ENCODE assay signal across 26 cellular contexts in the genomic region with DNA sequence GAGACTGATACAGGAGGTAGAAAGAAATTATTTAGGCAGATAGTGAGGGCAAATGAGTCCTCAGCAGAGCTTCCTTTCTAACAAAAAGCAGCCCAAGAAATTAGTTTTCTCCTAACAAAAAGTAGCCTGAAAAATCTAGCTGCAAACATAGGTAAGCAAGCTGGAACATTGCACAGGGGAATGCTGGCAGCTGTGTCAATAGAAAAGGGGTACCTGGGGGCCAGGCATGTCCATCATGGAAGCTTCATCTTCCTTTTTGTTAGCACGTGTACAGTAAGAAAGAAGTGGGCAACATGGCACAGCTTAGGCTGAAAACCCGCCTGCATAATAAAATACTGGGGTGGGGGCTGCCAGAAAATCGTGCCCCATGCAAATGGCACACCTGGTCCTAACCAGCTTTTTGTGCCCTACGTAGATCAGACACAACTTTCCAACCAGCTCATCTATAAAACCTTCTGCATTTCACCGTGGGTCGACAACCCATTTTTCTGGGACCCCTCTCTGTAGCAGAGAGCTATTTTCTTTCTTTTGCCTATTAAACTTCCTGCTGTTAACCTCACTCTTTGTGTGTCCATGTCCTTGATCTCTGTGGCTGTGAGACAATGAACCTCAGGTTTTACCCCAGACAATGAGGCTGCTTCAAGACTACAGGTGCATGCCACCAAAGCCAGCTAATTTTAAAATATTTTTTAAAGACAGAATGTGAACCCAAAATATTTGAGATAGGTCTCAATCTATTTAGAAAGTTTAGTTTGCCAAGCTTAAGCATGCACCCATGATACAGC. TPM values are rescaled to one million over a fixed set of nuclear protein-coding genes. Genes with fewer than 3 reads are reported as not detected.
DNase-seq lines count a peak whose midpoint lies in the region; ATAC-seq, FAIRE-seq and TF ChIP-seq lines count a peak whose summit lies in the region.
"Had no signal": no experiment of that assay in that cellular context is flagged by ENCODE, and none has a peak within 500 bp of the region (broad histone marks: within the 10 kb centered on the region; RNA-seq: fewer than 3 reads in every experiment).

No MANE protein-coding gene starts in this region.

- POLR2A ChIA-PET in K562 (lab: Yijun Ruan, JAX) = interaction anchor here (0.5 to 2.3 kb wide), 8 partner anchors 10 to 480 kb away, joined by 3 to 21 read pairs (median 5); partner anchors contain the start of genes BOLA3 and MOB1A

- no peaks in the 10 kb centered on the region for H3K9me1 ChIP-seq in K562 (ENCODE audit: control insufficient read depth, insufficient read depth, low read length)

- TF ChIP-seq CTCF in K562 (IDR thresholded peaks at IDR 0.05 in 2 of 3, conservative IDR thresholded peaks at IDR 0.05 in 1 of 3; ENCODE audit: insufficient read depth in 2 of 3, low read depth in 1 of 3, low read length in 3 of 3) = no peak

- no peak for TF ChIP-seq EP300 in K562 (IDR thresholded peaks at IDR 0.05; ENCODE audit: low read length)

- no peak overlapping the region for H2AFZ ChIP-seq in K562 (ENCODE audit: low read depth, low read length)

- ATAC-seq in K562 = no peak
- no peak for ATAC-seq in GM19395 (IDR thresholded peaks at IDR 0.05; ENCODE audit: unreplicated experiment)
- no peak for ATAC-seq in HG03039 (IDR thresholded peaks at IDR 0.05; ENCODE audit: unreplicated experiment)
- no peak for ATAC-seq in GM21528 (IDR thresholded peaks at IDR 0.05; ENCODE audit: low FRiP score, unreplicated experiment)
- ATAC-seq: activated CD4-positive, CD25-positive, alpha-beta regulatory T cell treated with anti-CD3 and anti-CD28 coated beads, Interleukin-2, amount 50 U/mL, for 24 hours; activated naive CD8-positive, alpha-beta T cell treated with anti-CD3 and anti-CD28 coated beads, Interleukin-2, amount 50 U/mL, for 24 hours; left lung; stimulated activated naive CD8-positive, alpha-beta T cell treated with anti-CD3 and anti-CD28 coated beads, Interleukin-15, Interleukin-2, amounts not matched to agents 100 U/mL and 50 U/mL, for 24 hours had no signal

- TF ChIP-seq RAD21 in K562 (CRISPR knock-in tag; conservative IDR thresholded peaks at IDR 0.05 in 1 of 2, IDR thresholded peaks at IDR 0.05 in 1 of 2) = no peak

- H3K79me2 ChIP-seq in K562 (ENCODE audit: control insufficient read depth, insufficient read depth, low read length) = no peaks in the 10 kb centered on the region

- H3K27ac ChIP-seq in K562 (ENCODE audit: extremely low read depth, low read depth, low read length) = no peak overlapping the region
- H3K27ac ChIP-seq: BLaER1 treated with 17β-estradiol and CSF1 and Interleukin-3, amounts not matched to agents 10 nM and 100 nM; coronary artery; epithelial cell of prostate; left lung; right atrium auricular region had no signal

- H3K27me3 ChIP-seq in K562 (ENCODE audit: control insufficient read depth in 2 of 2, insufficient read depth in 2 of 2, low read length in 2 of 2) = no peaks in the 10 kb centered on the region
- H3K27me3 ChIP-seq: BLaER1 treated with 17β-estradiol and CSF1 and Interleukin-3, amounts not matched to agents 10 nM and 100 nM; left lung; right atrium auricular region had no signal

- CTCF ChIA-PET in K562 (lab: Yijun Ruan, JAX; ENCODE audit: low intra/inter-chr PET ratio) = interaction anchor here (0.6 kb wide), 1 partner anchor 196 kb away, joined by 3 read pairs; no protein-coding TSS in a partner anchor

- no peaks in the 10 kb centered on the region for H3K36me3 ChIP-seq in K562 (ENCODE audit: control insufficient read depth, insufficient read depth, low read length)
- H3K36me3 ChIP-seq: BLaER1 treated with 17β-estradiol and CSF1 and Interleukin-3, amounts not matched to agents 10 nM and 100 nM; left lung; right atrium auricular region had no signal

- H3K4me1 ChIP-seq in K562 (replicated peaks in 1 of 2; ENCODE audit: control insufficient read depth in 2 of 2, insufficient read depth in 2 of 2, low read length in 2 of 2) = peaks cover 9 to 10% of the 10 kb centered on the region in 2 experiments
- H3K4me1 ChIP-seq: left lung, right atrium auricular region had no signal

- no peak overlapping the region for H3K9ac ChIP-seq in K562 (ENCODE audit: insufficient read depth in 1 of 2, low read depth in 2 of 2, low read length in 2 of 2)
- H3K9ac ChIP-seq: BLaER1 treated with 17β-estradiol and CSF1 and Interleukin-3, amounts not matched to agents 10 nM and 100 nM; SK-N-SH had no signal

- intact Hi-C loops in K562 (cut with micrococcal nuclease) = no loop called here

- no peaks in the 10 kb centered on the region for H3K9me3 ChIP-seq in K562 (replicated peaks; ENCODE audit: control insufficient read depth, insufficient read depth, low read depth, low read length)
- H3K9me3 ChIP-seq: BLaER1 treated with 17β-estradiol and CSF1 and Interleukin-3, amounts not matched to agents 10 nM and 100 nM; left lung; right atrium auricular region; SK-N-SH had no signal

- no peaks in the 10 kb centered on the region for H4K20me1 ChIP-seq in K562 (replicated peaks; ENCODE audit: control insufficient read depth, insufficient read depth, low read length)
- H4K20me1 ChIP-seq: BLaER1 treated with 17β-estradiol and CSF1 and Interleukin-3, amounts not matched to agents 10 nM and 100 nM had no signal

- H3K4me2 ChIP-seq in K562 (ENCODE audit: insufficient read depth, low read length) = no peak overlapping the region
- H3K4me2 ChIP-seq: BLaER1 treated with 17β-estradiol and CSF1 and Interleukin-3, amounts not matched to agents 10 nM and 100 nM; SK-N-SH; smooth muscle cell had no signal

- WGBS in K562 (ENCODE audit: insufficient coverage, low coverage, missing lambda C conversion rate) = 14% methylated on average over 6 of the region's 6 CpGs

- in situ Hi-C loops in K562 (cut with MboI) = no loop called here

- H3K4me3 ChIP-seq in K562 = no peak overlapping the region
- H3K4me3 ChIP-seq: BLaER1 treated with 17β-estradiol and CSF1 and Interleukin-3, amounts not matched to agents 10 nM and 100 nM; coronary artery; left lung; right atrium auricular region; smooth muscle cell had no signal

- no peak for TF ChIP-seq POLR2A in K562 (conservative IDR thresholded peaks at IDR 0.05)

- no TSS peak for BruUV-seq in K562 (replicated peaks; lab: Mats Ljungman, UMichigan)

- peak; percentile 6 for DNase-seq in COR-L47 (lab: John Stamatoyannopoulos, UW)
- DNase-seq in DMS53 treated with DMSO at 0.1 percent for 48 hours (lab: John Stamatoyannopoulos, UW; ENCODE audit: unreplicated experiment) = peak; percentile 11
- peak; percentile 78 for DNase-seq in NCI-H146 (lab: John Stamatoyannopoulos, UW)
- no peak for DNase-seq in K562 (ENCODE audit: extremely low read depth in 1 of 4, low spot score in 3 of 4)
- DNase-seq in AG08396 (ENCODE audit: low spot score) = no peak
- DNase-seq: activated CD4-positive, alpha-beta T cell treated with anti-CD3 and anti-CD28 coated beads, Interleukin-2, amount 50 U/mL, for 4 hours; activated naive CD4-positive, alpha-beta T cell; activated naive CD8-positive, alpha-beta T cell treated with anti-CD3 and anti-CD28 coated beads, Interleukin-2, amount 50 U/mL, for 24 hours; caudate nucleus; effector CD8-positive, alpha-beta T cell; H7; left lung; posterior cingulate gyrus; SK-N-SH; stimulated activated naive CD8-positive, alpha-beta T cell treated with anti-CD3 and anti-CD28 coated beads, Interleukin-15, Interleukin-2, amounts not matched to agents 100 U/mL and 50 U/mL, for 24 hours had no signal

- FAIRE-seq in K562 (lab: Jason Lieb, UNC) = no peak
- FAIRE-seq: GM19239, islet of Langerhans had no signal

RNA-seq across cellular contexts. Expression of gene MTHFD2, which starts 6.6 kb away (rescaled TPM):
- total RNA-seq in K562 (2011; cell fraction: chromatin; rRNA removed; ENCODE audit: low replicate concordance) = 103 and 165 TPM in 2 replicates
- 57.2 and 63.5 TPM in 2 replicates for total RNA-seq in K562 (2011; cell fraction: nucleolus; rRNA removed)
- total RNA-seq in K562 (2011; cell fraction: nucleoplasm; rRNA removed) = 91.3 and 130 TPM in 2 replicates
- total RNA-seq in K562 (2014; rRNA removed) (145 and 160 TPM in 2 replicates), K562 (2014; rRNA removed; fragmentation: Illumina TruSeq; extraction: Trizol) (234 and 297 TPM in 2 replicates), K562 (2015; rRNA removed; fragmentation: Illumina TruSeq; extraction: Trizol) (110 and 113 TPM in 2 replicates), K562 (2021) (238 and 255 TPM in 2 replicates)
- polyA plus RNA-seq in K562 (2011; rRNA removed) (219 and 308 TPM in 2 replicates), K562 (2014; fragmentation: Illumina TruSeq; extraction: Trizol) (175 and 209 TPM in 2 replicates), K562 (2014; fragmentation: Nextera tagmentation; extraction: Ambion mirVana) (100 to 1,000 TPM; 476 to 520 TPM), K562 (2014; rRNA removed) (218 and 221 TPM in 2 replicates)
- polyA plus RNA-seq in K562 (2011; cell fraction: cytosol; rRNA removed) = 104 and 118 TPM in 2 replicates
- 61.1 and 65.9 TPM in 2 replicates for polyA plus RNA-seq in K562 (2011; cell fraction: nucleus; rRNA removed)
- polyA plus RNA-seq in K562 (2012) = 129 and 393 TPM in 2 replicates
- 245 and 259 TPM in 2 replicates for polyA minus RNA-seq in K562 (2011; rRNA and poly(A)+ RNA removed)
- 78.1 and 90.0 TPM in 2 replicates for polyA minus RNA-seq in K562 (2011; cell fraction: cytosol; rRNA and poly(A)+ RNA removed)
- 27.5 and 32.1 TPM in 2 replicates for polyA minus RNA-seq in K562 (2011; cell fraction: nucleus; rRNA and poly(A)+ RNA removed)

RNA-seq across cellular contexts. Expression of gene MOB1A, which starts 13.1 kb away (rescaled TPM):
- total RNA-seq in K562 (2011; cell fraction: chromatin; rRNA removed; ENCODE audit: low replicate concordance) = 29.1 and 59.2 TPM in 2 replicates
- total RNA-seq in K562 (2011; cell fraction: nucleolus; rRNA removed) = 17.2 and 18.4 TPM in 2 replicates
- 56.6 and 101 TPM in 2 replicates for total RNA-seq in K562 (2011; cell fraction: nucleoplasm; rRNA removed)
- total RNA-seq in K562 (2014; rRNA removed) = 53.5 and 60.5 TPM in 2 replicates
- total RNA-seq in K562 (2014; rRNA removed; fragmentation: Illumina TruSeq; extraction: Trizol) = 93.3 and 96.5 TPM in 2 replicates
- 84.6 and 97.7 TPM in 2 replicates for total RNA-seq in K562 (2015; rRNA removed; fragmentation: Illumina TruSeq; extraction: Trizol)
- 99.2 and 100 TPM in 2 replicates for total RNA-seq in K562 (2021)
- polyA plus RNA-seq in K562 (2011; rRNA removed) = 50.4 and 93.1 TPM in 2 replicates
- polyA plus RNA-seq in K562 (2011; cell fraction: cytosol; rRNA removed) = 17.5 and 28.8 TPM in 2 replicates
- polyA plus RNA-seq in K562 (2011; cell fraction: nucleus; rRNA removed) = 14.6 and 15.4 TPM in 2 replicates
- 39.7 and 47.2 TPM in 2 replicates for polyA plus RNA-seq in K562 (2012)
- 52.6 and 60.2 TPM in 2 replicates for polyA plus RNA-seq in K562 (2014; fragmentation: Illumina TruSeq; extraction: Trizol)
- 10 to 100 TPM; 24.8 to 27.0 TPM for polyA plus RNA-seq in K562 (2014; fragmentation: Nextera tagmentation; extraction: Ambion mirVana)
- polyA plus RNA-seq in K562 (2014; rRNA removed) = 46.7 and 57.3 TPM in 2 replicates
- polyA minus RNA-seq in K562 (2011; rRNA and poly(A)+ RNA removed) = 85.7 and 103 TPM in 2 replicates
- polyA minus RNA-seq in K562 (2011; cell fraction: cytosol; rRNA and poly(A)+ RNA removed) = 15.6 and 30.0 TPM in 2 replicates
- 10.2 and 12.0 TPM in 2 replicates for polyA minus RNA-seq in K562 (2011; cell fraction: nucleus; rRNA and poly(A)+ RNA removed)

RNA-seq across cellular contexts. Expression of gene BOLA3, which starts 44.1 kb away (rescaled TPM):
- total RNA-seq in K562 (2011; cell fraction: chromatin; rRNA removed; ENCODE audit: low replicate concordance) = 14.4 and 23.0 TPM in 2 replicates
- 18.7 and 26.0 TPM in 2 replicates for total RNA-seq in K562 (2011; cell fraction: nucleolus; rRNA removed)
- 32.8 and 60.1 TPM in 2 replicates for total RNA-seq in K562 (2011; cell fraction: nucleoplasm; rRNA removed)
- 219 and 255 TPM in 2 replicates for total RNA-seq in K562 (2014; rRNA removed)
- 149 and 159 TPM in 2 replicates for total RNA-seq in K562 (2014; rRNA removed; fragmentation: Illumina TruSeq; extraction: Trizol)
- 205 and 206 TPM in 2 replicates for total RNA-seq in K562 (2015; rRNA removed; fragmentation: Illumina TruSeq; extraction: Trizol)
- 164 and 214 TPM in 2 replicates for total RNA-seq in K562 (2021)
- polyA plus RNA-seq in K562 (2011; rRNA removed) = 105 and 175 TPM in 2 replicates
- polyA plus RNA-seq in K562 (2011; cell fraction: cytosol; rRNA removed) = 82.7 and 104 TPM in 2 replicates
- 23.7 and 24.3 TPM in 2 replicates for polyA plus RNA-seq in K562 (2011; cell fraction: nucleus; rRNA removed)
- polyA plus RNA-seq in K562 (2012) = 92.8 and 261 TPM in 2 replicates
- 280 and 324 TPM in 2 replicates for polyA plus RNA-seq in K562 (2014; fragmentation: Illumina TruSeq; extraction: Trizol)
- polyA plus RNA-seq in K562 (2014; fragmentation: Nextera tagmentation; extraction: Ambion mirVana) = 100 to 1,000 TPM; 328 to 385 TPM
- 352 and 619 TPM in 2 replicates for polyA plus RNA-seq in K562 (2014; rRNA removed)
- 19.9 and 35.3 TPM in 2 replicates for polyA minus RNA-seq in K562 (2011; rRNA and poly(A)+ RNA removed)
- polyA minus RNA-seq in K562 (2011; cell fraction: cytosol; rRNA and poly(A)+ RNA removed) = 13.4 and 28.6 TPM in 2 replicates
- 10.4 and 12.7 TPM in 2 replicates for polyA minus RNA-seq in K562 (2011; cell fraction: nucleus; rRNA and poly(A)+ RNA removed)

Comparison
In these comparisons a context has a peak if more than half of its experiments do, and no peak if none do; other contexts are left out.
1. DNase-seq: peak in COR-L47 (single experiment), DMS53 treated with DMSO at 0.1 percent for 48 hours (single experiment) and NCI-H146 (single experiment); none in K562 (0 of 4) and AG08396 (single experiment).